ENCODE assay signal across 10 cellular contexts in the genomic region with DNA sequence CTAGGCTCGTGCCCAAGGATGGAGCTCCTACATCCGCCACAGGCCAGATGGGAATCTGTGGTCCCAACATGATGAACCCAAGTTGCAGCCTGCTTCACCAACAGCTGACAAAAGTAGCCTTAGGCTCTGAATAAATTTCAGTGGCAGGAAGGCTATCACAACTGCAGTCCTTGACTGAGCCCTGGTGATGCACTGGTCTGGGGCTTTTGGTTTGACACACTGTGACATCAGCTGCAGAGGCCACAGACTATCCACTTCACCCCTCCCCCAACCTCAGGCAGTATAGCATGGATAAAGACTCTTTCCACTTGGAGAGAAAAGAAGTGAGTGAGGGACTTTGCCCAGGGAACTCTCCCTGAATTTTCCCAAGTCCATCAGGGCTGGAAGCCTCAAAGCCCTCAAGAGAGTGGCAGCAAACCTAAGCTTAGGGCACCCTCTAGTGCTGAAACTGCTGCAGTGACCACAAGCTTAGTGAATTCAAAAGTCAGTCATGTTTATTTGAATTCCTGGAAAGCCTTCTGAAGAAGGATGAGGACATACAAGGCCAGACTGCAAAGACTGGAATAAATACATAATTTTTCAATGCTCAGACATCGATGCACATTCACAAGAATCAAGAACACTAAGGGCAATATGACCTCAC.
DNase-seq lines count a peak whose midpoint lies in the region; ATAC-seq, FAIRE-seq and TF ChIP-seq lines count a peak whose summit lies in the region.
"Had no signal": no experiment of that assay in that cellular context is flagged by ENCODE, and none has a peak within 500 bp of the region (broad histone marks: within the 10 kb centered on the region; RNA-seq: fewer than 3 reads in every experiment).

No MANE protein-coding gene starts in this region.

- H3K4me1 ChIP-seq in GM12878 (ENCODE audit: control insufficient read depth, insufficient read depth, low read length), result no peaks in the 10 kb centered on the region
- no peaks in the 10 kb centered on the region for H3K4me1 ChIP-seq in psoas muscle

- TF ChIP-seq CTCF in GM12878 (IDR thresholded peaks at IDR 0.05 in 2 of 3, conservative IDR thresholded peaks at IDR 0.05 in 1 of 3; ENCODE audit: control insufficient read depth in 2 of 3, extremely low read depth in 1 of 3, insufficient read depth in 1 of 3, low read depth in 3 of 3, low read length in 3 of 3) (peak; percentile 47 to 65 (median 55); a peak in 5 of 6 replicates), psoas muscle (IDR thresholded peaks at IDR 0.05) (peak; percentile 27)

- H4K20me1 ChIP-seq in GM12878 (ENCODE audit: control insufficient read depth, insufficient read depth), result no peaks in the 10 kb centered on the region

- no peak for FAIRE-seq in GM12878 (lab: Jason Lieb, UNC)
- FAIRE-seq: G401.6 had no signal

- H3K27me3 ChIP-seq in GM12878 (replicated peaks in 1 of 2; ENCODE audit: control insufficient read depth in 2 of 2, insufficient read depth in 2 of 2, low read length in 1 of 2), result no peaks in the 10 kb centered on the region
- peaks cover 0 to 10% (median 0%) of the 10 kb centered on the region in 3 donors for H3K27me3 ChIP-seq in psoas muscle (ENCODE audit: insufficient read depth in 3 of 3, low read length in 2 of 3)
- H3K27me3 ChIP-seq: neutrophil had no signal

- no peak for TF ChIP-seq POLR2A in GM12878 (IDR thresholded peaks at IDR 0.05; ENCODE audit: low read depth, low read length)

- no TSS peak for BruUV-seq in GM12878 (replicated peaks; lab: Mats Ljungman, UMichigan)

- H3K27ac ChIP-seq in GM12878 (ENCODE audit: control insufficient read depth, insufficient read depth), result no peak overlapping the region
- no peak overlapping the region for H3K27ac ChIP-seq in psoas muscle
- H3K27ac ChIP-seq: neutrophil had no signal

- RAD21 ChIA-PET in GM12878 (lab: Charles Lee; ENCODE audit: unreplicated experiment), result interaction anchor here (1.0 kb wide), 1 partner anchor 1730 kb away, joined by 4 read pairs; no protein-coding TSS in a partner anchor

- H3K79me2 ChIP-seq in GM12878 (ENCODE audit: control insufficient read depth, insufficient read depth, low read length), result no peaks in the 10 kb centered on the region

- TF ChIP-seq EP300 in GM12878 (IDR thresholded peaks at IDR 0.05; ENCODE audit: borderline replicate concordance in 1 of 2, control insufficient read depth in 1 of 2, low read depth in 2 of 2, low read length in 2 of 2), result no peak

- POLR2A ChIA-PET in GM12878 (lab: Charles Lee), result no interaction called here

- intact Hi-C loops in GM12878 (cut with micrococcal nuclease; ENCODE audit: unreplicated experiment), result no loop called here
- intact Hi-C loops in psoas muscle (cut with DNase I), result no loop called here

- H3K4me3 ChIP-seq in GM12878 (no peak overlapping the region), psoas muscle (no peak overlapping the region)

- peak; percentile 60 for TF ChIP-seq RAD21 in GM12878 (IDR thresholded peaks at IDR 0.05; ENCODE audit: insufficient read depth, low read depth, low read length)

- DNase-seq in SHP77 (lab: John Stamatoyannopoulos, UW) (peak; percentile 4), SHP77 treated with DMSO at 0.1 percent for 48 hours (lab: John Stamatoyannopoulos, UW) (no peak), HK-2 (ENCODE audit: unreplicated experiment) (peak; percentile 11), GM12878 (ENCODE audit: low read depth, low spot score) (no peak), psoas muscle (no peak), SW 1271 (lab: John Stamatoyannopoulos, UW) (no peak), activated gamma-delta T cell (lab: John Stamatoyannopoulos, UW) (no peak)

- WGBS in GM12878 (ENCODE audit: insufficient coverage, insufficient replicate concordance, low lambda C conversion rate, missing lambda C conversion rate), result 12% methylated on average over 3 of the region's 3 CpGs
- 61 to 73% (median 65%) methylated on average over 3 of the region's 3 CpGs for WGBS in psoas muscle, 3 donors

- SMC1A ChIA-PET in GM12878 (lab: Charles Lee; ENCODE audit: uncharacterized antibody, unreplicated experiment), result interaction anchor here (0.6 to 1.2 kb wide), 3 partner anchors 24 to 1729 kb away, joined by 3 to 4 read pairs (median 3); no protein-coding TSS in a partner anchor

- CTCF ChIA-PET in GM12878 (lab: Yijun Ruan, JAX), result interaction anchor here (0.6 to 1.3 kb wide), 5 partner anchors 9 to 1730 kb away, joined by 3 to 4 read pairs (median 3); no protein-coding TSS in a partner anchor

- H3K9me3 ChIP-seq in GM12878 (replicated peaks; ENCODE audit: control insufficient read depth, insufficient read depth, low read length), result no peaks in the 10 kb centered on the region
- H3K9me3 ChIP-seq in psoas muscle, result no peaks in the 10 kb centered on the region
- H3K9me3 ChIP-seq: neutrophil had no signal

- no peak overlapping the region for H3K9ac ChIP-seq in GM12878 (ENCODE audit: control insufficient read depth, insufficient read depth, low read length)

- in situ Hi-C loops in GM12878 (cut with MboI), result no loop called here

- no peak overlapping the region for H3K4me2 ChIP-seq in GM12878 (ENCODE audit: control insufficient read depth, insufficient read depth)

- H2AFZ ChIP-seq in GM12878 (ENCODE audit: control insufficient read depth, low read depth, low read length), result no peak overlapping the region

- no peaks in the 10 kb centered on the region for H3K36me3 ChIP-seq in GM12878 (ENCODE audit: control insufficient read depth in 2 of 2, insufficient read depth in 2 of 2, low read length in 1 of 2)
- no peaks in the 10 kb centered on the region for H3K36me3 ChIP-seq in psoas muscle (ENCODE audit: insufficient read depth in 1 of 2, low read depth in 1 of 2)
- H3K36me3 ChIP-seq: neutrophil had no signal

- ATAC-seq in GM12878 (peak; percentile 86), psoas muscle (no peak), HG03439 (IDR thresholded peaks at IDR 0.05; ENCODE audit: unreplicated experiment) (no peak)

TF ChIP-seq in GM12878, 131 proteins besides CTCF, POLR2A, EP300 and RAD21:
- TF ChIP-seq, protein P1, sequence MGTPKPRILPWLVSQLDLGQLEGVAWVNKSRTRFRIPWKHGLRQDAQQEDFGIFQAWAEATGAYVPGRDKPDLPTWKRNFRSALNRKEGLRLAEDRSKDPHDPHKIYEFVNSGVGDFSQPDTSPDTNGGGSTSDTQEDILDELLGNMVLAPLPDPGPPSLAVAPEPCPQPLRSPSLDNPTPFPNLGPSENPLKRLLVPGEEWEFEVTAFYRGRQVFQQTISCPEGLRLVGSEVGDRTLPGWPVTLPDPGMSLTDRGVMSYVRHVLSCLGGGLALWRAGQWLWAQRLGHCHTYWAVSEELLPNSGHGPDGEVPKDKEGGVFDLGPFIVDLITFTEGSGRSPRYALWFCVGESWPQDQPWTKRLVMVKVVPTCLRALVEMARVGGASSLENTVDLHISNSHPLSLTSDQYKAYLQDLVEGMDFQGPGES (IDR thresholded peaks at IDR 0.05), result no peak
- TF ChIP-seq RUNX3 (IDR thresholded peaks at IDR 0.05; ENCODE audit: low read length) (peak; percentile 80), SMC3 (IDR thresholded peaks at IDR 0.05; ENCODE audit: borderline replicate concordance, low read length) (peak; percentile 47; the same call in 1 of the 2 replicates)
TF ChIP-seq in GM12878: peak in this region for 2.

Comparison
In these comparisons a context has a peak if more than half of its experiments do, and no peak if none do; other contexts are left out.
1. DNase-seq: peak in SHP77 (2 of 2) and HK-2 (single experiment); none in SHP77 treated with DMSO at 0.1 percent for 48 hours (single experiment), GM12878 (single experiment), psoas muscle (0 of 2), SW 1271 (0 of 2) and activated gamma-delta T cell (single experiment).